10 cellular contexts compared by ENCODE assay signal in genomic region chr14:55025948-55026347, GRCh38. TPM values are rescaled to one million over a fixed set of nuclear protein-coding genes. Genes with fewer than 3 reads are reported as not detected.
DNase-seq lines count a peak whose midpoint lies in the region; ATAC-seq and TF ChIP-seq lines count a peak whose summit lies in the region.
"Had no signal": no experiment of that assay in that cellular context is flagged by ENCODE, and none has a peak within 500 bp of the region (broad histone marks: within the 10 kb centered on the region; RNA-seq: fewer than 3 reads in every experiment).

No MANE protein-coding gene starts in this region.

- H3K27ac ChIP-seq in BLaER1 = peak overlapping the region; percentile 91

- peaks cover 32 to 52% (median 40%) of the 10 kb centered on the region in 3 donors for H3K4me1 Mint-ChIP-seq in IgD-negative memory B cell
- H3K4me1 Mint-ChIP-seq in chondrocyte (ENCODE audit: low read depth) = peaks cover 43% of the 10 kb centered on the region
- peaks cover 32 to 36% of the 10 kb centered on the region in 2 donors for H3K4me1 Mint-ChIP-seq in natural killer cell

- H3K4me3 ChIP-seq in BLaER1 = peak overlapping the region; percentile 80

- H3K9ac ChIP-seq in BLaER1 = peak overlapping the region; percentile 87

- H3K27ac Mint-ChIP-seq in IgD-negative memory B cell (peak overlapping the region; percentile 67 to 98 (median 92)), chondrocyte (ENCODE audit: unreplicated experiment) (peak overlapping the region; percentile 95), natural killer cell (peak overlapping the region; percentile 92 to 93)

- H3K4me3 Mint-ChIP-seq in IgD-negative memory B cell = peak overlapping the region; percentile 56 to 99 (median 80)
- peak overlapping the region; percentile 92 for H3K4me3 Mint-ChIP-seq in chondrocyte (ENCODE audit: unreplicated experiment)
- peak overlapping the region; percentile 94 for H3K4me3 Mint-ChIP-seq in natural killer cell

- H3K36me3 Mint-ChIP-seq in IgD-negative memory B cell (peaks cover 2% of the 10 kb centered on the region), chondrocyte (ENCODE audit: low read depth) (no peaks in the 10 kb centered on the region), natural killer cell (no peaks in the 10 kb centered on the region)

- peaks cover 30% of the 10 kb centered on the region for H3K36me3 ChIP-seq in BLaER1

- no peak for ATAC-seq in natural killer cell

- H4K20me1 ChIP-seq in BLaER1 = peaks cover 29% of the 10 kb centered on the region

- H3K27me3 ChIP-seq in BLaER1 = no peaks in the 10 kb centered on the region

- H3K9me3 Mint-ChIP-seq in IgD-negative memory B cell = no peaks in the 10 kb centered on the region
- H3K9me3 Mint-ChIP-seq in chondrocyte (ENCODE audit: low read depth) = no peaks in the 10 kb centered on the region
- H3K9me3 Mint-ChIP-seq in natural killer cell = no peaks in the 10 kb centered on the region

- H3K9me3 ChIP-seq in BLaER1 = no peaks in the 10 kb centered on the region

- intact Hi-C loops in natural killer cell (cut with micrococcal nuclease) = loop anchor here (10.0 kb wide), 1 partner anchor 121 kb away; the partner anchor contains the start of gene GCH1

- peak overlapping the region; percentile 84 for H3K4me2 ChIP-seq in BLaER1

- TF ChIP-seq CTCF in chondrocyte (IDR thresholded peaks at IDR 0.05) (no peak), natural killer cell (IDR thresholded peaks at IDR 0.05) (no peak)

- H3K27me3 Mint-ChIP-seq in IgD-negative memory B cell (no peaks in the 10 kb centered on the region), chondrocyte (ENCODE audit: low read depth) (no peaks in the 10 kb centered on the region), natural killer cell (ENCODE audit: low read depth in 2 of 2) (no peaks in the 10 kb centered on the region)

- DNase-seq in chondrocyte (ENCODE audit: low spot score) = no peak
- DNase-seq in natural killer cell = no peak
- DNase-seq in stimulated activated CD4-positive, alpha-beta T cell treated with anti-CD3 and anti-CD28 coated beads, Interleukin-4, amount 100 ng/mL, for 1 hour = no peak
- no peak for DNase-seq in GDM1 (lab: John Stamatoyannopoulos, UW)
- no peak for DNase-seq in D341Med (ENCODE audit: low spot score)
- no peak for DNase-seq in H4 (ENCODE audit: low spot score)
- DNase-seq: caudate nucleus, NCI-H2029 treated with DMSO at 0.1 percent for 48 hours had no signal

- peaks cover 39% of the 10 kb centered on the region for H3K4me1 ChIP-seq in BLaER1

RNA-seq across cellular contexts. Expression of gene WDHD1, which starts 1.0 kb away (rescaled TPM):
- polyA plus RNA-seq in IgD-negative memory B cell = 3.9 TPM
- total RNA-seq in chondrocyte (7.1 to 15.0 TPM (median 7.6 TPM) in 3 replicates), natural killer cell (1 to 10 TPM; 4.5 to 5.4 (median 5.3) TPM)
- total RNA-seq in H4 (2014; rRNA removed; shearing (Covaris generic)) = 18.6 and 19.5 TPM in 2 replicates

RNA-seq across cellular contexts. Expression of gene SOCS4, which starts 1.1 kb away (rescaled TPM):
- polyA plus RNA-seq in IgD-negative memory B cell = 2.2 TPM
- total RNA-seq in chondrocyte = 23.6 to 29.0 TPM (median 25.0 TPM) in 3 replicates
- 10 to 100 TPM; 17.6 to 21.9 (median 21.9) TPM for total RNA-seq in natural killer cell
- 9.3 and 11.6 TPM in 2 replicates for total RNA-seq in H4 (2014; rRNA removed; shearing (Covaris generic))

RNA-seq across cellular contexts. Expression of gene MAPK1IP1L, which starts 25.5 kb away (rescaled TPM):
- polyA plus RNA-seq in IgD-negative memory B cell = 119 TPM
- total RNA-seq in chondrocyte (85.0 to 91.7 TPM (median 87.3 TPM) in 3 replicates), natural killer cell (100 to 1,000 TPM; 119 to 140 (median 127) TPM)
- 81.3 and 137 TPM in 2 replicates for total RNA-seq in H4 (2014; rRNA removed; shearing (Covaris generic))
